In the genomic region with DNA sequence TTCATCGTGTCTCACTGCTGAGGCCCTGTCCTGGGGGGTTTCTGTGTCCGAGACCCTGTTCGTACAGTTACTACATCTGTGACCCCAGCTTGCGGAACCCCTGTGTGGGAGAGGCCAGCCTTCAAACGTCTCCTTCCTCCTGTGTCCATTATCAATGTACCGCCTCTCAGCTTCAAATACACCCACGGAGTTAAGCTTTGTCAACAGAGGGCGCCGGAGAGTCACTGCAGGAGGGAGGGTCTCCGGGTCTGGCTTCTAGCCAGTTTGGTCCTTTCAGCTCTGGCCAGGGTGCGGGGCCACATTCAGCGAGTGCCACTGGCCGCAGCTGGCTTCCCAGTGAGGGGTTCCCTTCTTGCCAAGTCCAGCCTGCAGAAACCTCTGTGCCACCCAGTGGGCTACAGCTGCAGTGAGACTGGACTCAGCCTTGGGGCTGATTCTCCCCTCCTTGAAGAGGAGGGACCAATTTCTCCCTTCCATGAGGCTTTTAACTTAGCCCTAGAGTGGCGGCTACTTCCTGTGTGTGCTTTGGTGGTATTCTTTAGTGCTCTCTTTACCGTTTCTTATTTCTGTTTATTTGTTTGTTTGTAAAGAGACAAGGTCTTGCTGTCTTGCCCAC, we compare ENCODE assay signal across 8 cellular contexts. TPM values are rescaled to one million over a fixed set of nuclear protein-coding genes. Genes with fewer than 3 reads are reported as not detected.
DNase-seq lines count a peak whose midpoint lies in the region; ATAC-seq and TF ChIP-seq lines count a peak whose summit lies in the region.
"Not testable (repeated sequence)": the region's sequence is repeated elsewhere in the genome, so short reads cannot be mapped to it uniquely, and the experiment has no call there.

No MANE protein-coding gene starts in this region.

- H3K9me3 ChIP-seq in DOHH2 (ENCODE audit: control insufficient read depth, insufficient read depth, low read length), result not testable (repeated sequence)

- H3K27ac Mint-ChIP-seq in activated naive CD8-positive, alpha-beta T cell treated with anti-CD3 and anti-CD28 coated beads, Interleukin-2, amount 50 U/mL, for 24 hours; naive B cell: not testable (repeated sequence)

- intact Hi-C loops in Right ventricle myocardium inferior (cut with DNase I), result not testable (repeated sequence)

- TF ChIP-seq CTCF in DOHH2 (IDR thresholded peaks at IDR 0.05; ENCODE audit: low read depth, low read length, poor library complexity, severe bottlenecking) (peak; percentile 56), HL-60 (IDR thresholded peaks at IDR 0.05; ENCODE audit: insufficient read depth, low read length) (peak; percentile 7)

- H4K20me1 ChIP-seq in DOHH2 (ENCODE audit: control insufficient read depth, insufficient read depth, low read depth, low read length), result not testable (repeated sequence)

- H3K36me3 ChIP-seq in DOHH2 (ENCODE audit: control insufficient read depth, low read length), result not testable (repeated sequence)

- not testable (repeated sequence) for H3K27me3 Mint-ChIP-seq in activated naive CD8-positive, alpha-beta T cell treated with anti-CD3 and anti-CD28 coated beads, Interleukin-2, amount 50 U/mL, for 24 hours; naive B cell

- H3K27ac ChIP-seq in DOHH2 (ENCODE audit: low read depth, low read length); HL-60 (replicated peaks): not testable (repeated sequence)

- not testable (repeated sequence) for H3K9me3 Mint-ChIP-seq in activated naive CD8-positive, alpha-beta T cell treated with anti-CD3 and anti-CD28 coated beads, Interleukin-2, amount 50 U/mL, for 24 hours; naive B cell

- H3K27me3 ChIP-seq in DOHH2 (ENCODE audit: control insufficient read depth, low read length); HL-60 (ENCODE audit: insufficient read depth, poor library complexity, severe bottlenecking): not testable (repeated sequence)

- DNase-seq in HL-60 (ENCODE audit: low read depth in 1 of 2, low spot score in 1 of 2), result peak; percentile 29 to 58
- DNase-seq in NCI-H748 treated with DMSO at 0.1 percent for 48 hours (lab: John Stamatoyannopoulos, UW), result peak; percentile 70
- peak; percentile 39 for DNase-seq in UCSD-AML1 (lab: John Stamatoyannopoulos, UW; ENCODE audit: unreplicated experiment)
- DNase-seq in activated naive CD8-positive, alpha-beta T cell treated with anti-CD3 and anti-CD28 coated beads, Interleukin-2, amount 50 U/mL, for 24 hours, result peak; percentile 34
- DNase-seq in Right ventricle myocardium inferior (ENCODE audit: missing footprints), result not testable (repeated sequence)
- peak; percentile 19 for DNase-seq in naive B cell
- DNase-seq in stimulated activated naive CD8-positive, alpha-beta T cell treated with anti-CD3 and anti-CD28 coated beads, Interleukin-15, Interleukin-2, amounts not matched to agents 100 U/mL and 50 U/mL, for 24 hours, result peak; percentile 39

- ATAC-seq in activated naive CD8-positive, alpha-beta T cell treated with anti-CD3 and anti-CD28 coated beads, Interleukin-2, amount 50 U/mL, for 24 hours, result peak; percentile 62
- ATAC-seq in Right ventricle myocardium inferior (peak; percentile 32), naive B cell (ENCODE audit: low read depth in 2 of 2) (peak; percentile 85 to 94)
- ATAC-seq in stimulated activated naive CD8-positive, alpha-beta T cell treated with anti-CD3 and anti-CD28 coated beads, Interleukin-15, Interleukin-2, amounts not matched to agents 100 U/mL and 50 U/mL, for 24 hours, result peak; percentile 73

- not testable (repeated sequence) for H3K36me3 Mint-ChIP-seq in activated naive CD8-positive, alpha-beta T cell treated with anti-CD3 and anti-CD28 coated beads, Interleukin-2, amount 50 U/mL, for 24 hours (ENCODE audit: low read depth)
- peaks cover 0 to 16% of the 10 kb centered on the region in 2 donors for H3K36me3 Mint-ChIP-seq in naive B cell

- not testable (repeated sequence) for H3K79me2 ChIP-seq in DOHH2 (ENCODE audit: control insufficient read depth, low read length)

- H3K4me3 Mint-ChIP-seq in activated naive CD8-positive, alpha-beta T cell treated with anti-CD3 and anti-CD28 coated beads, Interleukin-2, amount 50 U/mL, for 24 hours; naive B cell: not testable (repeated sequence)

- not testable (repeated sequence) for H3K9me2 ChIP-seq in DOHH2 (replicated peaks; ENCODE audit: control insufficient read depth, low read length)

- not testable (repeated sequence) for H3F3A ChIP-seq in DOHH2 (ENCODE audit: control insufficient read depth, insufficient read depth)

- H3K4me3 ChIP-seq in DOHH2 (ENCODE audit: low read length), result 0 out of 2 replicates have a peak overlapping the region, but pooled peaks have one; percentile 30
- not testable (repeated sequence) for H3K4me3 ChIP-seq in HL-60 (replicated peaks; ENCODE audit: insufficient read depth, low read length)

- H3K4me1 ChIP-seq in DOHH2 (ENCODE audit: control insufficient read depth, low read length), result not testable (repeated sequence)

- H3K4me1 Mint-ChIP-seq in activated naive CD8-positive, alpha-beta T cell treated with anti-CD3 and anti-CD28 coated beads, Interleukin-2, amount 50 U/mL, for 24 hours; naive B cell: not testable (repeated sequence)

- peak overlapping the region; percentile 45; the same call in 1 of the 2 replicates for H3K4me2 ChIP-seq in DOHH2 (ENCODE audit: low read length)

RNA-seq across cellular contexts. Expression of a gene that starts 35.4 kb away (rescaled TPM):
- total RNA-seq in Right ventricle myocardium inferior, result 64.8 TPM
- 100 to 1,000 TPM; 169 to 203 (median 179) TPM for polyA plus RNA-seq in naive B cell (ENCODE audit: low read depth in 6 of 6)

RNA-seq across cellular contexts. Expression of a gene that starts 47.6 kb away (rescaled TPM):
- 19.9 TPM for total RNA-seq in Right ventricle myocardium inferior
- 10 to 100 TPM in 4 of 6 donors, 1 to 10 TPM in 2; 8.8 to 15.9 (median 10.5) TPM for polyA plus RNA-seq in naive B cell (ENCODE audit: low read depth in 6 of 6)

RNA-seq across cellular contexts. Expression of a gene that starts 52.8 kb away (rescaled TPM):
- total RNA-seq in Right ventricle myocardium inferior, result 19.5 TPM
- polyA plus RNA-seq in naive B cell (ENCODE audit: low read depth in 6 of 6), result 1 to 10 TPM in 1 of 6 donors, under 1 TPM in 5; 0.15 to 1.7 (median 0.76) TPM

Comparison
In these comparisons a context has a peak if more than half of its experiments do, and no peak if none do; other contexts are left out.
1. ATAC-seq: peak in every context shown above with its lines; median percentile 90 in naive B cell; 73 in stimulated activated naive CD8-positive, alpha-beta T cell treated with anti-CD3 and anti-CD28 coated beads, Interleukin-15, Interleukin-2, amounts not matched to agents 100 U/mL and 50 U/mL, for 24 hours; 62 in activated naive CD8-positive, alpha-beta T cell treated with anti-CD3 and anti-CD28 coated beads, Interleukin-2, amount 50 U/mL, for 24 hours; 32 in Right ventricle myocardium inferior.